13 cellular contexts compared by ENCODE assay signal in the genomic region with DNA sequence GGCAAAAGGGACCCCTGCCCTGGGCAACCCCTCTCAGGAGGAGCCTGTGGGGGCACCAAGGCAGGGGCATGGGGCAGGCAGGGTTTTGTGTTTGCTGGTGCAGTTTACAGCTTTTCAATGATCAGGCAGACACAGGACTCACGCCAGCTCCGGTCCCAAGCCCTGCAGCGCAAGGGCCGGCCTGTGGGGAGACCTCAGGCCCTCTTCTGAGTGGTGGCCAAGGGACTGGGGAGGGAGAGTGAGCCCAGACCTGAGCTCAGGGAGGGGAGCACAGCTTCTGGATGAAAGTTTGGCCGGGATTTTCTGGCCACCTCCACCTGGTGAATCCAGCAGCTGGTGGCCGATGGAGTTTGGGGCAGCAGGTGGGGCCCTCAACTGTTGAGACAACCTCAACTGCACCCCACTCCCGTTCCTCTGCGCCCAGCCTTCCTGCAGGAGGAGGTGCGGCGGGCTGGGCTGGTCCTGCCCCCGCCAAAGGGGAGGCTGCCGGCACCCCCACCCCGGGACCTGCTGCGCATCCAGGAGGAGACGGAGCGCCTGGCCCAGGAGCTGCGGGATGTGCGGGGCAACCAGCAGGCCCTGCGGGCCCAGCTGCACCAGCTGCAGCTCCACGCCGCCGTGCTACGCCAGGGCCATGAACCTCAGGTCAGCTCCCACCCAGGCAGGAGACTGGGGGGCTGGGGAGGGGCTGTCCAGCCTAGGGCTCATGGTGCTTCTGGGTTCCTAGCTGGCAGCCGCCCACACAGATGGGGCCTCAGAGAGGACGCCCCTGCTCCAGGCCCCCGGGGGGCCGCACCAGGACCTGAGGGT. TPM values are rescaled to one million over a fixed set of nuclear protein-coding genes. Genes with fewer than 3 reads are reported as not detected.
DNase-seq lines count a peak whose midpoint lies in the region; ATAC-seq and TF ChIP-seq lines count a peak whose summit lies in the region.
"Had no signal": no experiment of that assay in that cellular context is flagged by ENCODE, and none has a peak within 500 bp of the region (broad histone marks: within the 10 kb centered on the region; RNA-seq: fewer than 3 reads in every experiment).

No MANE protein-coding gene starts in this region.

- H2BK120ac ChIP-seq in IMR-90 (ENCODE audit: low read depth, low read length) = no peak overlapping the region

- CTCF ChIA-PET in CD4-positive, alpha-beta T cell (lab: Charles Lee) = no interaction called here
- CTCF ChIA-PET in IMR-90 (lab: Yijun Ruan, JAX) = interaction anchor here (0.6 to 1.4 kb wide), 2 partner anchors 10 to 78 kb away, joined by 3 to 8 read pairs; no protein-coding TSS in a partner anchor

- H3K9me3 ChIP-seq in CD4-positive, alpha-beta T cell (ENCODE audit: control insufficient read depth, low read length) = no peaks in the 10 kb centered on the region
- H3K9me3 ChIP-seq in IMR-90 (ENCODE audit: control insufficient read depth, insufficient read depth, low read length) = no peaks in the 10 kb centered on the region
- H3K9me3 ChIP-seq in skeletal muscle satellite cell (replicated peaks; ENCODE audit: low read length) = no peaks in the 10 kb centered on the region
- H3K9me3 ChIP-seq: Caco-2, SJSA1 had no signal

- in situ Hi-C loops in IMR-90 (cut with MboI; ENCODE audit: low sequenced_read_pairs) = no loop called here

- H3K14ac ChIP-seq in IMR-90 (replicated peaks; ENCODE audit: low read depth, low read length) = no peak overlapping the region

- H3K4me1 ChIP-seq in IMR-90 (ENCODE audit: control insufficient read depth, insufficient read depth, low read length) = peaks cover 25% of the 10 kb centered on the region
- H3K4me1 ChIP-seq in skeletal muscle satellite cell (ENCODE audit: control insufficient read depth, insufficient read depth, low read length) = peaks cover 45% of the 10 kb centered on the region

- H3K23ac ChIP-seq in IMR-90 (ENCODE audit: low read depth, low read length) = no peak overlapping the region

- dilution Hi-C loops in IMR-90 (cut with HindIII; ENCODE audit: low sequenced_read_pairs, unreplicated experiment) = no loop called here

- H4K91ac ChIP-seq in IMR-90 (ENCODE audit: insufficient read depth, low read depth, low read length) = no peak overlapping the region

- H4K8ac ChIP-seq in IMR-90 (ENCODE audit: low read depth in 2 of 2, low read length in 2 of 2) = no peak overlapping the region

- H4K5ac ChIP-seq in IMR-90 (ENCODE audit: low read depth, low read length) = no peak overlapping the region

- H2BK20ac ChIP-seq in IMR-90 (ENCODE audit: low read depth, low read length) = no peak overlapping the region

- no peaks in the 10 kb centered on the region for H3K9me3 Mint-ChIP-seq in CD4-positive, alpha-beta T cell
- H3K9me3 Mint-ChIP-seq: activated naive CD8-positive, alpha-beta T cell treated with anti-CD3 and anti-CD28 coated beads, Interleukin-2, amount 10 ng/mL, durations not matched to agents 7 days and 5 days had no signal

- H3K4me2 ChIP-seq in IMR-90 (ENCODE audit: low read depth, low read length) = no peak overlapping the region
- H3K4me2 ChIP-seq in skeletal muscle satellite cell (ENCODE audit: low read length) = peak overlapping the region; percentile 72

- H3K9ac ChIP-seq in IMR-90 (ENCODE audit: low read depth, low read length) (no peak overlapping the region), skeletal muscle satellite cell (ENCODE audit: low read depth, low read length) (peak overlapping the region; percentile 44)

- no peak overlapping the region for H2BK15ac ChIP-seq in IMR-90 (ENCODE audit: low read depth, low read length)

- POLR2A ChIA-PET in CD4-positive, alpha-beta T cell (lab: Charles Lee) = interaction anchor here (1.1 to 3.1 kb wide), 3 partner anchors 9 to 1080 kb away, joined by 3 to 21 read pairs (median 5); a partner anchor contains a TSS
- POLR2A ChIA-PET in IMR-90 (lab: Charles Lee; ENCODE audit: unreplicated experiment) = no interaction called here

- no peaks in the 10 kb centered on the region for H3K9me1 ChIP-seq in IMR-90 (ENCODE audit: insufficient read depth, low read length)

- H3K79me1 ChIP-seq in IMR-90 (ENCODE audit: low read depth in 1 of 2, low read length in 2 of 2) = peaks cover 7 to 49% of the 10 kb centered on the region in 2 experiments; a peak in 3 of 4 replicates

- no peak overlapping the region for H3K56ac ChIP-seq in IMR-90 (ENCODE audit: extremely low read depth, insufficient read depth, low read length)

- H3K27me3 Mint-ChIP-seq in CD4-positive, alpha-beta T cell = no peaks in the 10 kb centered on the region
- H3K27me3 Mint-ChIP-seq: activated naive CD8-positive, alpha-beta T cell treated with anti-CD3 and anti-CD28 coated beads, Interleukin-2, amount 10 ng/mL, durations not matched to agents 7 days and 5 days had no signal

- no peak overlapping the region for H3K18ac ChIP-seq in IMR-90 (ENCODE audit: low read depth, low read length)

- no peak for DNase-seq in CD4-positive, alpha-beta T cell
- DNase-seq in IMR-90 (no peak), cerebellar cortex (ENCODE audit: low spot score) (peak; percentile 22), DMS 273 (lab: John Stamatoyannopoulos, UW; ENCODE audit: unreplicated experiment) (no peak)
- DNase-seq: activated CD8-positive, alpha-beta memory T cell treated with anti-CD3 and anti-CD28 coated beads, Interleukin-2, amount 50 U/mL, for 4 hours; activated naive CD8-positive, alpha-beta T cell treated with anti-CD3 and anti-CD28 coated beads, Interleukin-2, amount 10 ng/mL, durations not matched to agents 7 days and 5 days; HCEC 1CT had no signal

- no peak for ATAC-seq in CD4-positive, alpha-beta T cell (ENCODE audit: poor library complexity)
- ATAC-seq in IMR-90 (ENCODE audit: low read depth) = no peak
- ATAC-seq in HG02798 (IDR thresholded peaks at IDR 0.05; ENCODE audit: poor library complexity, unreplicated experiment) = no peak
- no peak for ATAC-seq in HG03095 (IDR thresholded peaks at IDR 0.05; ENCODE audit: unreplicated experiment)

- H2AK5ac ChIP-seq in IMR-90 (ENCODE audit: low read depth, low read length) = no peak overlapping the region

- no peak overlapping the region for H3K4ac ChIP-seq in IMR-90 (ENCODE audit: low read depth, low read length)

- TF ChIP-seq CTCF in CD4-positive, alpha-beta T cell (IDR thresholded peaks at IDR 0.05) = no peak
- TF ChIP-seq CTCF in IMR-90 (conservative IDR thresholded peaks at IDR 0.05; ENCODE audit: low read depth, low read length) = no peak

- peak overlapping the region; percentile 76 for H3K27ac Mint-ChIP-seq in CD4-positive, alpha-beta T cell

- 90% methylated on average over 13 of the region's 27 CpGs; no CpG with 5 or more reads in 1 of the 2 experiments for WGBS in IMR-90 (ENCODE audit: extremely low coverage in 2 of 2, insufficient read length in 1 of 2), 2 experiments

- TF ChIP-seq POLR2A in IMR-90 (IDR thresholded peaks at IDR 0.05; ENCODE audit: low read depth, low read length) = no peak

- H3K36me3 ChIP-seq in IMR-90 (ENCODE audit: control insufficient read depth, insufficient read depth, low read length) = peaks cover 31% of the 10 kb centered on the region
- H3K36me3 ChIP-seq in skeletal muscle satellite cell (ENCODE audit: insufficient read depth, low read length) = peaks cover 36% of the 10 kb centered on the region

- H3K4me1 Mint-ChIP-seq in CD4-positive, alpha-beta T cell (ENCODE audit: low read depth) = peaks cover 16% of the 10 kb centered on the region

- no peaks in the 10 kb centered on the region; the same call in 1 of the 2 replicates for H4K20me1 ChIP-seq in IMR-90 (ENCODE audit: insufficient read depth, low read length)

- TF ChIP-seq RAD21 in IMR-90 (IDR thresholded peaks at IDR 0.05; ENCODE audit: low read length) = no peak

- no TSS peak for BruUV-seq in IMR-90 (replicated peaks; lab: Mats Ljungman, UMichigan)

- H3K27ac ChIP-seq in CD4-positive, alpha-beta T cell (ENCODE audit: low read depth, low read length) = no peak overlapping the region
- H3K27ac ChIP-seq in IMR-90 (ENCODE audit: insufficient read depth, low read length) = no peak overlapping the region
- H3K27ac ChIP-seq: epithelial cell of prostate, SJSA1 had no signal

- peak overlapping the region; percentile 67 for H2AK9ac ChIP-seq in IMR-90 (replicated peaks; ENCODE audit: low read depth, low read length, poor library complexity)

- no peaks in the 10 kb centered on the region for H3K27me3 ChIP-seq in CD4-positive, alpha-beta T cell (ENCODE audit: control insufficient read depth, insufficient read depth, low read length)
- H3K27me3 ChIP-seq in IMR-90 (ENCODE audit: control insufficient read depth, insufficient read depth, low read length) (no peaks in the 10 kb centered on the region), skeletal muscle satellite cell (ENCODE audit: control insufficient read depth, insufficient read depth, low read length) (no peaks in the 10 kb centered on the region)
- H3K27me3 ChIP-seq: SJSA1 had no signal

- H3K4me3 ChIP-seq in IMR-90 (ENCODE audit: insufficient read depth, low read depth, low read length) = no peak overlapping the region
- no peak overlapping the region for H3K4me3 ChIP-seq in skeletal muscle satellite cell (ENCODE audit: low read length)
- H3K4me3 ChIP-seq: SJSA1 had no signal

- no peak overlapping the region for H3K4me3 Mint-ChIP-seq in CD4-positive, alpha-beta T cell

- peaks cover 14% of the 10 kb centered on the region for H3K36me3 Mint-ChIP-seq in CD4-positive, alpha-beta T cell (ENCODE audit: low read depth)

- intact Hi-C loops in CD4-positive, alpha-beta T cell (cut with DNase I, micrococcal nuclease) = no loop called here
- intact Hi-C loops in IMR-90 (cut with micrococcal nuclease) = no loop called here

- H2AFZ ChIP-seq in IMR-90 (replicated peaks; ENCODE audit: low read length, poor library complexity) = no peak overlapping the region

- H2BK5ac ChIP-seq in IMR-90 (ENCODE audit: low read depth, low read length, poor library complexity, severe bottlenecking) = no peak overlapping the region

RNA-seq across cellular contexts. Expression of a gene that starts 3.6 kb away (rescaled TPM):
- total RNA-seq in CD4-positive, alpha-beta T cell = 100 to 1,000 TPM; 202 to 207 TPM
- total RNA-seq in IMR-90 (2012; rRNA removed) = 25.3 and 30.8 TPM in 2 replicates
- polyA plus RNA-seq in IMR-90 (2012; rRNA removed) = 117 and 148 TPM in 2 replicates
- polyA plus RNA-seq in IMR-90 (2012; cell fraction: cytosol; rRNA removed) = 31.2 and 68.1 TPM in 2 replicates
- 905 and 2,934 TPM in 2 replicates for polyA plus RNA-seq in IMR-90 (2012; cell fraction: nucleus; rRNA removed; ENCODE audit: low replicate concordance)
- 129 and 182 TPM in 2 replicates for total RNA-seq in skeletal muscle satellite cell (2012; rRNA removed)

RNA-seq across cellular contexts. Expression of a gene that starts 11.9 kb away (rescaled TPM):
- 10 to 100 TPM; 70.5 to 72.5 TPM for total RNA-seq in CD4-positive, alpha-beta T cell
- 80.0 and 85.9 TPM in 2 replicates for total RNA-seq in IMR-90 (2012; rRNA removed)
- 131 and 165 TPM in 2 replicates for polyA plus RNA-seq in IMR-90 (2012; rRNA removed)
- polyA plus RNA-seq in IMR-90 (2012; cell fraction: cytosol; rRNA removed) = 305 and 345 TPM in 2 replicates
- 87.1 and 239 TPM in 2 replicates for polyA plus RNA-seq in IMR-90 (2012; cell fraction: nucleus; rRNA removed; ENCODE audit: low replicate concordance)
- 141 and 146 TPM in 2 replicates for total RNA-seq in skeletal muscle satellite cell (2012; rRNA removed)

RNA-seq across cellular contexts. Expression of a gene that starts 32.3 kb away (rescaled TPM):
- total RNA-seq in CD4-positive, alpha-beta T cell = under 1 TPM; 0.34 to 0.44 TPM
- total RNA-seq in IMR-90 (2012; rRNA removed) = 11.8 and 11.9 TPM in 2 replicates
- polyA plus RNA-seq in IMR-90 (2012; rRNA removed) = 22.8 and 28.5 TPM in 2 replicates
- 18.0 and 34.9 TPM in 2 replicates for polyA plus RNA-seq in IMR-90 (2012; cell fraction: cytosol; rRNA removed)
- 29.6 and 66.4 TPM in 2 replicates for polyA plus RNA-seq in IMR-90 (2012; cell fraction: nucleus; rRNA removed; ENCODE audit: low replicate concordance)
- total RNA-seq in skeletal muscle satellite cell (2012; rRNA removed) = 26.6 and 30.9 TPM in 2 replicates

RNA-seq across cellular contexts. Expression of a gene that starts 38.5 kb away (rescaled TPM):
- 10 to 100 TPM; 21.3 to 22.0 TPM for total RNA-seq in CD4-positive, alpha-beta T cell
- 10.6 and 10.9 TPM in 2 replicates for total RNA-seq in IMR-90 (2012; rRNA removed)
- polyA plus RNA-seq in IMR-90 (2012; rRNA removed) = 18.8 and 19.2 TPM in 2 replicates
- 10.1 and 28.4 TPM in 2 replicates for polyA plus RNA-seq in IMR-90 (2012; cell fraction: cytosol; rRNA removed)
- 48.5 and 108 TPM in 2 replicates for polyA plus RNA-seq in IMR-90 (2012; cell fraction: nucleus; rRNA removed; ENCODE audit: low replicate concordance)
- 18.5 and 22.5 TPM in 2 replicates for total RNA-seq in skeletal muscle satellite cell (2012; rRNA removed)
